In the genomic region with DNA sequence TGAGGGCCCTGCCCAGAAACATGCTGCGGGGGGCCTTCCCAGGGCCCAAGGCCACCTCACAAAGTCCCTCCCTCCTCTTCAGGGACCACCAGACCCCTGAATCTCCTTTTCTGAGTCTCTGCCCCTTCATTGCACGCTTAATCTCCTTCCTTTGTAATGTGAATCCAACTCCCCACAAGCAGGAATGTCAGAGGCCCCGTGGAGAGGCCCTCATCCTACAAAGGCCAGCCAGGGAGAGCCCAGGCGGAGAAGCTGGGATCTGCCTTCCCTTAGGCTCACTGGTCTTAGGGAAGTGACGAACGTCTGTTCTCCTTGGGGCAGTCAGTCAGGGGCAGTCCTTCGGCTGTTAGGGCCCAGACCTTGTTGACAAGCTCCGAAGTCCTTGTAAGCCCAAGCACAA, we compare ENCODE assay signal across 11 cellular contexts. TPM values are rescaled to one million over a fixed set of nuclear protein-coding genes. Genes with fewer than 3 reads are reported as not detected.
DNase-seq lines count a peak whose midpoint lies in the region; ATAC-seq and TF ChIP-seq lines count a peak whose summit lies in the region.
"Had no signal": no experiment of that assay in that cellular context is flagged by ENCODE, and none has a peak within 500 bp of the region (broad histone marks: within the 10 kb centered on the region; RNA-seq: fewer than 3 reads in every experiment).

No MANE protein-coding gene starts in this region.

- peak overlapping the region; percentile 30 for H3K27ac ChIP-seq in CD4-positive, alpha-beta memory T cell (ENCODE audit: low read depth, low read length)
- peak overlapping the region; percentile 50 for H3K27ac ChIP-seq in RWPE2 (ENCODE audit: poor library complexity, severe bottlenecking)
- peak overlapping the region; percentile 40 for H3K27ac ChIP-seq in endodermal cell (ENCODE audit: low read depth, low read length)
- peak overlapping the region in 1 of 2 donors; percentile 7 for H3K27ac ChIP-seq in testis

- TF ChIP-seq CTCF in RWPE2 (IDR thresholded peaks at IDR 0.05; ENCODE audit: poor library complexity, severe bottlenecking) (no peak), endodermal cell (conservative IDR thresholded peaks at IDR 0.05) (no peak), testis (IDR thresholded peaks at IDR 0.05) (no peak)

- no peaks in the 10 kb centered on the region for H3K27me3 Mint-ChIP-seq in CD4-positive, alpha-beta memory T cell
- no peaks in the 10 kb centered on the region for H3K27me3 Mint-ChIP-seq in endodermal cell (ENCODE audit: insufficient read depth)
- H3K27me3 Mint-ChIP-seq in naive thymus-derived CD8-positive, alpha-beta T cell: no peaks in the 10 kb centered on the region

- H3K4me3 ChIP-seq in CD4-positive, alpha-beta memory T cell (ENCODE audit: low read length in 2 of 2): no peak overlapping the region
- H3K4me3 ChIP-seq in RWPE2 (ENCODE audit: severe bottlenecking) (no peak overlapping the region), endodermal cell (ENCODE audit: low read length) (no peak overlapping the region), testis (no peak overlapping the region)
- H3K4me3 ChIP-seq: prostate gland had no signal

- WGBS in endodermal cell (ENCODE audit: insufficient coverage in 1 of 2, insufficient read length in 1 of 2), 2 experiments: 32 to 57% methylated on average over 4 to 8 of the region's 8 CpGs
- WGBS in testis, 2 donors: 75 to 91% methylated on average over 3 to 8 of the region's 8 CpGs

- ATAC-seq in RWPE2 (ENCODE audit: low read depth) (peak; percentile 17), GM21528 (IDR thresholded peaks at IDR 0.05; ENCODE audit: low FRiP score, unreplicated experiment) (no peak), GM19324 (IDR thresholded peaks at IDR 0.05; ENCODE audit: low FRiP score, unreplicated experiment) (no peak), left lobe of liver (no peak)
- no peak for ATAC-seq in naive thymus-derived CD8-positive, alpha-beta T cell

- peaks cover 29% of the 10 kb centered on the region for H3K36me3 ChIP-seq in CD4-positive, alpha-beta memory T cell (ENCODE audit: insufficient read depth, low read length)
- H3K36me3 ChIP-seq in RWPE2 (ENCODE audit: low read depth): peaks cover 7% of the 10 kb centered on the region; the same call in 1 of the 2 replicates
- H3K36me3 ChIP-seq in endodermal cell (ENCODE audit: control insufficient read depth, insufficient read depth, low read length): no peaks in the 10 kb centered on the region
- H3K36me3 ChIP-seq in testis (ENCODE audit: low read depth, missing control alignments): no peaks in the 10 kb centered on the region
- H3K36me3 ChIP-seq: prostate gland had no signal

- H3K9ac ChIP-seq in endodermal cell (ENCODE audit: extremely low read depth, low read length, poor library complexity, severe bottlenecking): no peak overlapping the region

- H3K9me3 ChIP-seq in CD4-positive, alpha-beta memory T cell (ENCODE audit: control insufficient read depth in 1 of 2, low read length in 2 of 2): no peaks in the 10 kb centered on the region
- H3K9me3 ChIP-seq in RWPE2 (ENCODE audit: severe bottlenecking) (no peaks in the 10 kb centered on the region), endodermal cell (ENCODE audit: control insufficient read depth, low read length) (no peaks in the 10 kb centered on the region), testis (no peaks in the 10 kb centered on the region)
- H3K9me3 ChIP-seq: prostate gland had no signal

- POLR2A ChIA-PET in CD4-positive, alpha-beta memory T cell (lab: Charles Lee; ENCODE audit: partially characterized antibody): interaction anchor here (1.3 to 9.4 kb wide), 7 partner anchors 9 to 34 kb away, joined by 3 to 131 read pairs (median 17); partner anchors contain the start of genes DNAJC18, ECSCR and STING1
- POLR2A ChIA-PET in naive thymus-derived CD8-positive, alpha-beta T cell (lab: Charles Lee): interaction anchor here (1.1 to 4.9 kb wide), 3 partner anchors 9 to 14 kb away, joined by 4 to 50 read pairs (median 7); partner anchors contain the start of gene STING1

- intact Hi-C loops in CD4-positive, alpha-beta memory T cell (cut with micrococcal nuclease): no loop called here
- intact Hi-C loops in testis (cut with DNase I; ENCODE audit: low total_unique reads): no loop called here

- H3K27ac Mint-ChIP-seq in CD4-positive, alpha-beta memory T cell: peak overlapping the region; percentile 56 to 98 (median 93)
- H3K27ac Mint-ChIP-seq in endodermal cell: peak overlapping the region; percentile 76
- H3K27ac Mint-ChIP-seq in naive thymus-derived CD8-positive, alpha-beta T cell: peak overlapping the region in 8 of 10 donors; percentile 24 to 96 (median 84)

- no peaks in the 10 kb centered on the region for H3K9me3 Mint-ChIP-seq in CD4-positive, alpha-beta memory T cell
- no peaks in the 10 kb centered on the region for H3K9me3 Mint-ChIP-seq in endodermal cell
- H3K9me3 Mint-ChIP-seq in naive thymus-derived CD8-positive, alpha-beta T cell: no peaks in the 10 kb centered on the region

- no peak for DNase-seq in CD4-positive, alpha-beta memory T cell
- no peak for DNase-seq in RWPE2 (ENCODE audit: low spot score)
- DNase-seq in endodermal cell: peak; percentile 91
- DNase-seq in naive thymus-derived CD8-positive, alpha-beta T cell: peak in 1 of 10 donors; percentile 44
- DNase-seq in testis: no peak
- no peak for DNase-seq in left lobe of liver (ENCODE audit: low spot score)
- DNase-seq: KBM-7 had no signal

- H3K4me1 Mint-ChIP-seq in CD4-positive, alpha-beta memory T cell: peaks cover 60 to 100% (median 78%) of the 10 kb centered on the region in 4 donors
- peaks cover 23% of the 10 kb centered on the region for H3K4me1 Mint-ChIP-seq in endodermal cell
- peaks cover 36 to 90% (median 86%) of the 10 kb centered on the region in 4 donors for H3K4me1 Mint-ChIP-seq in naive thymus-derived CD8-positive, alpha-beta T cell

- no peak for TF ChIP-seq POLR2A in testis (IDR thresholded peaks at IDR 0.05)

- H3K4me3 Mint-ChIP-seq in CD4-positive, alpha-beta memory T cell: peak overlapping the region in 4 of 8 donors; percentile 8 to 59 (median 42)
- no peak overlapping the region for H3K4me3 Mint-ChIP-seq in endodermal cell
- peak overlapping the region in 2 of 10 donors; percentile 36 to 85 for H3K4me3 Mint-ChIP-seq in naive thymus-derived CD8-positive, alpha-beta T cell
- H3K4me3 Mint-ChIP-seq: CD14-positive monocyte had no signal

- H3K36me3 Mint-ChIP-seq in CD4-positive, alpha-beta memory T cell: peaks cover 14 to 36% of the 10 kb centered on the region in 2 donors
- no peaks in the 10 kb centered on the region for H3K36me3 Mint-ChIP-seq in endodermal cell (ENCODE audit: low read depth)
- H3K36me3 Mint-ChIP-seq in naive thymus-derived CD8-positive, alpha-beta T cell: peaks cover 0 to 33% (median 5%) of the 10 kb centered on the region in 3 donors

- CTCF ChIA-PET in CD4-positive, alpha-beta memory T cell (lab: Charles Lee; ENCODE audit: partially characterized antibody): interaction anchor here (0.5 to 11.3 kb wide), 2 partner anchors 44 to 50 kb away, joined by 3 to 97 read pairs; no protein-coding TSS in a partner anchor

- H3K4me1 ChIP-seq in CD4-positive, alpha-beta memory T cell (ENCODE audit: insufficient read depth, low read length): peaks cover 94% of the 10 kb centered on the region
- peaks cover 18% of the 10 kb centered on the region for H3K4me1 ChIP-seq in RWPE2 (ENCODE audit: insufficient read depth, poor library complexity, severe bottlenecking)
- H3K4me1 ChIP-seq in endodermal cell (ENCODE audit: control insufficient read depth, insufficient read depth, low read length): peaks cover 7% of the 10 kb centered on the region
- no peaks in the 10 kb centered on the region for H3K4me1 ChIP-seq in testis
- H3K4me1 ChIP-seq: prostate gland had no signal

- no peaks in the 10 kb centered on the region for H3K27me3 ChIP-seq in CD4-positive, alpha-beta memory T cell (ENCODE audit: insufficient read depth, low read length)
- H3K27me3 ChIP-seq in RWPE2 (ENCODE audit: insufficient read depth, poor library complexity, severe bottlenecking) (no peaks in the 10 kb centered on the region), endodermal cell (ENCODE audit: control insufficient read depth, insufficient read depth, low read length, poor library complexity, severe bottlenecking) (no peaks in the 10 kb centered on the region), testis (no peaks in the 10 kb centered on the region)

RNA-seq across cellular contexts. Expression of gene SMIM33, which starts 2.3 kb away (rescaled TPM):
- total RNA-seq in CD4-positive, alpha-beta memory T cell: 1 to 10 TPM; 1.1 to 1.2 TPM
- under 1 TPM; 0.31 to 0.94 TPM for polyA plus RNA-seq in CD4-positive, alpha-beta memory T cell
- total RNA-seq in endodermal cell: not detected
- polyA plus RNA-seq in endodermal cell (2013, experiment 1 of 2): not detected
- not detected for polyA plus RNA-seq in endodermal cell (2013, experiment 2 of 2)
- total RNA-seq in naive thymus-derived CD8-positive, alpha-beta T cell: under 1 TPM in 1 of 2 experiments, not detected in 1; 0.13 TPM
- under 1 TPM; 0.17 to 0.43 (median 0.30) TPM for polyA plus RNA-seq in naive thymus-derived CD8-positive, alpha-beta T cell
- under 1 TPM in 1 of 2 donors, not detected in 1; 0.16 TPM for total RNA-seq in testis
- polyA plus RNA-seq in testis (ENCODE audit: insufficient read depth, low read depth, low replicate concordance): not detected
- total RNA-seq in left lobe of liver: not detected
- total RNA-seq: prostate gland had no signal
- polyA plus RNA-seq: CD14-positive monocyte had no signal

RNA-seq across cellular contexts. Expression of gene STING1, which starts 9.5 kb away (rescaled TPM):
- total RNA-seq in CD4-positive, alpha-beta memory T cell: 100 to 1,000 TPM; 141 to 144 TPM
- 100 to 1,000 TPM; 124 to 176 TPM for polyA plus RNA-seq in CD4-positive, alpha-beta memory T cell
- under 1 TPM in 1 of 2 donors, not detected in 1; 0.20 TPM for total RNA-seq in endodermal cell
- polyA plus RNA-seq in endodermal cell (2013, experiment 1 of 2): 0.43 TPM
- 0.91 TPM for polyA plus RNA-seq in endodermal cell (2013, experiment 2 of 2)
- total RNA-seq in naive thymus-derived CD8-positive, alpha-beta T cell: 10 to 100 TPM; 65.3 to 68.1 TPM
- polyA plus RNA-seq in naive thymus-derived CD8-positive, alpha-beta T cell: 10 to 100 TPM; 40.6 to 87.3 (median 45.1) TPM
- total RNA-seq in testis: 10 to 100 TPM; 14.2 to 18.6 TPM
- polyA plus RNA-seq in testis (ENCODE audit: insufficient read depth, low read depth, low replicate concordance): 22.4 TPM
- total RNA-seq in left lobe of liver: 8.0 TPM

RNA-seq across cellular contexts. Expression of gene ECSCR, which starts 10.6 kb away (rescaled TPM):
- total RNA-seq in CD4-positive, alpha-beta memory T cell: under 1 TPM; 0.32 to 0.33 TPM
- polyA plus RNA-seq in CD4-positive, alpha-beta memory T cell: not detected
- total RNA-seq in endodermal cell: under 1 TPM in 1 of 2 donors, not detected in 1; 0.62 TPM
- 1.0 TPM for polyA plus RNA-seq in endodermal cell (2013, experiment 1 of 2)
- polyA plus RNA-seq in endodermal cell (2013, experiment 2 of 2): 0.46 TPM
- total RNA-seq in naive thymus-derived CD8-positive, alpha-beta T cell: not detected
- under 1 TPM in 1 of 3 donors, not detected in 2; 0.36 TPM for polyA plus RNA-seq in naive thymus-derived CD8-positive, alpha-beta T cell
- total RNA-seq in testis: 1 to 10 TPM; 1.8 to 2.4 TPM
- polyA plus RNA-seq in testis (ENCODE audit: insufficient read depth, low read depth, low replicate concordance): 13.9 TPM
- total RNA-seq in left lobe of liver: 2.0 TPM
- polyA plus RNA-seq: CD14-positive monocyte had no signal

RNA-seq across cellular contexts. Expression of gene DNAJC18, which starts 33.8 kb away (rescaled TPM):
- 1 to 10 TPM; 6.2 to 7.3 TPM for total RNA-seq in CD4-positive, alpha-beta memory T cell
- polyA plus RNA-seq in CD4-positive, alpha-beta memory T cell: 1 to 10 TPM; 1.8 to 6.5 TPM
- 10 to 100 TPM; 21.8 to 26.6 TPM for total RNA-seq in endodermal cell
- 30.9 TPM for polyA plus RNA-seq in endodermal cell (2013, experiment 1 of 2)
- 32.0 TPM for polyA plus RNA-seq in endodermal cell (2013, experiment 2 of 2)
- total RNA-seq in naive thymus-derived CD8-positive, alpha-beta T cell: 1 to 10 TPM; 3.8 to 5.5 TPM
- 1 to 10 TPM; 2.8 to 9.1 (median 5.1) TPM for polyA plus RNA-seq in naive thymus-derived CD8-positive, alpha-beta T cell
- 10 to 100 TPM; 45.0 to 98.3 TPM for total RNA-seq in testis
- 283 TPM for polyA plus RNA-seq in testis (ENCODE audit: insufficient read depth, low read depth, low replicate concordance)
- 0.63 TPM for total RNA-seq in left lobe of liver
